Comparison of ENCODE assay signal across 15 cellular contexts in the genomic region with DNA sequence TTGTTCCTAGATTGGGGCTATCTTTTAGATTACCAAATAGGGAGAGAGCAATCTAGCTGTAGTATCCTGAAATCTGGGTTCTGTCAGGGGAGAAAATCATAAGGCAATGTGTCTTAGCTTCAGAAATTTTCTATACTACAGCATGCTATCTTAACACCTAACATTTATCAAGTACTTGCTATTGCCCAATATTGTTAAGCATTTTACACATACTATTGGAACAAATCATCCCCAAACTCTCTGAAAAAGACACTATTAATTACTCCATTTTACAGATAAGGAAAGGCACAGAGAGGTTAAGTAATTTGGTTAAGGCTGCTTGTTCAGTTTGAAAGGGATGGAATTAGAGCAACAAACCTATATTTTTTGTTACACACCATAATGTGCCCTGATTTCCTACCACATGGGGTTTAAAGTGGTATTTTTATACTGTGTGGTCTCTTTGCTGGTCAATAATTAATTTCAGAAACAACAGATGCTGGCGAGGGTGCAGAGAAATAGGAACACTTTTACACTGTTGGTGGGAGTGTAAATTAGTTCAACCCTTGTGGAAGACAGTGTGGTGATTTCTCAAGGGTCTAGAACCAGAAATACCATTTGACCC.
"Had no signal": no experiment of that assay in that cellular context is flagged by ENCODE, and none has a peak within 500 bp of the region (broad histone marks: within the 10 kb centered on the region; RNA-seq: fewer than 3 reads in every experiment).

No MANE protein-coding gene starts in this region.

- DNase-seq: activated CD4-positive, alpha-beta memory T cell treated with anti-CD3 and anti-CD28 coated beads for 36 hours; activated CD4-positive, alpha-beta T cell treated with anti-CD3 and anti-CD28 coated beads for 4 hours; activated naive CD4-positive, alpha-beta T cell; activated naive CD8-positive, alpha-beta T cell treated with anti-CD3 and anti-CD28 coated beads for 36 hours; amygdala; body of pancreas; foreskin fibroblast; left ventricle myocardium superior; nephron progenitor cell; occipital lobe; retina; stimulated activated naive B cell treated with anti-CD40 and anti-IgM and Interleukin-4, amounts not matched to agents 10 μg/mL and 1 μg/mL and 100 μg/mL, for 72 hours; thyroid gland had no signal

- ATAC-seq: activated T-helper 17 cell treated with anti-CD3 and anti-CD28 coated beads, Interleukin-2, amount 50 U/mL, for 72 hours; body of pancreas; left ventricle myocardium superior; stimulated activated naive B cell treated with anti-CD40 and anti-IgM and Interleukin-4, amounts not matched to agents 10 μg/mL and 1 μg/mL and 100 μg/mL, for 72 hours had no signal

- H3K27ac ChIP-seq: body of pancreas, epithelial cell of prostate, thyroid gland had no signal
